In genomic region chr3:155870945-155871745, GRCh38 we compare ENCODE assay signal across 1 cellular context.
TF ChIP-seq lines count a peak whose summit lies in the region.

No MANE protein-coding gene starts in this region.

TF ChIP-seq in K562, 482 proteins besides CTCF, POLR2A, EP300 and RAD21 (continued from another document):
- TF ChIP-seq ZNF511 (CRISPR knock-in tag; IDR thresholded peaks at IDR 0.05) (0 out of 2 replicates have a peak, but pooled peaks have one; percentile 16), MYBL2 (IDR thresholded peaks at IDR 0.05; ENCODE audit: low read depth) (no peak), MYBL2 (CRISPR knock-in tag; IDR thresholded peaks at IDR 0.05; ENCODE audit: borderline replicate concordance) (no peak), MGA (IDR thresholded peaks at IDR 0.05) (peak; percentile 85), KLF6 (CRISPR knock-in tag; IDR thresholded peaks at IDR 0.05; ENCODE audit: borderline replicate concordance) (no peak), ATF6 (CRISPR knock-in tag; IDR thresholded peaks at IDR 0.05) (no peak), MAZ (CRISPR knock-in tag; conservative IDR thresholded peaks at IDR 0.05 in 1 of 2, IDR thresholded peaks at IDR 0.05 in 1 of 2) (peak; percentile 22 to 91), ZNF668 (CRISPR knock-in tag; IDR thresholded peaks at IDR 0.05) (no peak), JUNB (CRISPR knock-in tag; conservative IDR thresholded peaks at IDR 0.05) (no peak), FOXJ2 (tag; IDR thresholded peaks at IDR 0.05) (no peak), ZNF696 (CRISPR knock-in tag; conservative IDR thresholded peaks at IDR 0.05) (no peak), ZNF76 (CRISPR knock-in tag; IDR thresholded peaks at IDR 0.05; ENCODE audit: borderline replicate concordance) (no peak), TBL1XR1 (IDR thresholded peaks at IDR 0.05; ENCODE audit: low read length in 2 of 2) (no peak), ZNF324 (CRISPR knock-in tag; IDR thresholded peaks at IDR 0.05) (no peak), HNRNPK (IDR thresholded peaks at IDR 0.05; ENCODE audit: low read depth, low read length, poor library complexity, severe bottlenecking) (no peak), ZNF280B (CRISPR knock-in tag; IDR thresholded peaks at IDR 0.05) (no peak), TGIF2 (CRISPR knock-in tag; IDR thresholded peaks at IDR 0.05) (peak; percentile 78; the same call in 1 of the 2 replicates), SAFB (IDR thresholded peaks at IDR 0.05; ENCODE audit: borderline replicate concordance, low read depth, low read length) (peak; percentile 61), NCOA6 (IDR thresholded peaks at IDR 0.05) (0 out of 2 replicates have a peak, but pooled peaks have one; percentile 36), RAD51 (IDR thresholded peaks at IDR 0.05; ENCODE audit: borderline replicate concordance, low read depth) (no peak)
